ENCODE assay signal across 22 cellular contexts in the genomic region with DNA sequence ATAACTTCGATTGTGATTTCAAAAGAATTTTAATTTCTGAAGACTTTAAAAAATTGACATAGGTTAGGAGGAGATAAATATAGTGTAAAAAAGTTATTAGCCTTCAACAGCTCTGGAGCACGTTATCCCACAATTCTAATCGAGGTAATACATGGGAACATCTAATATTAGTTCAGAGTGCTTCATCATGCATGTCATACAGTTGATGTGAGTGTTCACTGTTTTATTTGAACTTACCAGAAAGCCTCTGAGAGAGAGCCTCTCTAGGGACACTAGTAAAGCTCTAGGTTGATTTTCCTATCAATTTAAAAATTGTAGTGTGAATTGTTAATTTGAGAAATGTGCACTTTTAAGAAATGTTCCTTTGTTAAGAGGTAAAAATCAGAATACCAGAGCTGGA.
DNase-seq lines count a peak whose midpoint lies in the region; ATAC-seq, FAIRE-seq and TF ChIP-seq lines count a peak whose summit lies in the region.
"Had no signal": no experiment of that assay in that cellular context is flagged by ENCODE, and none has a peak within 500 bp of the region (broad histone marks: within the 10 kb centered on the region; RNA-seq: fewer than 3 reads in every experiment).

No MANE protein-coding gene starts in this region.

- 0 out of 2 replicates have a peak overlapping the region, but pooled peaks have one; percentile 32 for H3K27ac Mint-ChIP-seq in HFFc6

- no peaks in the 10 kb centered on the region for H3K27me3 ChIP-seq in heart left ventricle
- H3K27me3 ChIP-seq in right cardiac atrium (ENCODE audit: control insufficient read depth, insufficient read depth) = no peaks in the 10 kb centered on the region
- no peaks in the 10 kb centered on the region for H3K27me3 ChIP-seq in endothelial cell of umbilical vein (ENCODE audit: control insufficient read depth in 2 of 2, insufficient read depth in 2 of 2, low read length in 2 of 2)
- H3K27me3 ChIP-seq in psoas muscle (ENCODE audit: insufficient read depth in 3 of 3, low read length in 2 of 3) = no peaks in the 10 kb centered on the region
- H3K27me3 ChIP-seq in hepatocyte = no peaks in the 10 kb centered on the region

- H3K4me1 ChIP-seq in heart left ventricle (peaks cover 0 to 19% (median 1%) of the 10 kb centered on the region in 12 donors), right cardiac atrium (ENCODE audit: control insufficient read depth, insufficient read depth, low read length) (peaks cover 2% of the 10 kb centered on the region), endothelial cell of umbilical vein (ENCODE audit: control insufficient read depth, extremely low read depth, insufficient read depth, low read length) (peaks cover 19% of the 10 kb centered on the region), psoas muscle (peaks cover 34% of the 10 kb centered on the region), hepatocyte (ENCODE audit: insufficient read depth) (peaks cover 16% of the 10 kb centered on the region)

- POLR2A ChIA-PET in endothelial cell of umbilical vein (lab: Charles Lee) = no interaction called here

- H3K9me3 ChIP-seq in heart left ventricle (peaks cover 0 to 20% (median 0%) of the 10 kb centered on the region in 12 donors), right cardiac atrium (ENCODE audit: control insufficient read depth, low read length) (no peaks in the 10 kb centered on the region), endothelial cell of umbilical vein (replicated peaks; ENCODE audit: control insufficient read depth, insufficient read depth, low read length) (no peaks in the 10 kb centered on the region), psoas muscle (no peaks in the 10 kb centered on the region), hepatocyte (ENCODE audit: low read depth) (no peaks in the 10 kb centered on the region)

- H3K36me3 ChIP-seq in heart left ventricle = no peaks in the 10 kb centered on the region
- no peaks in the 10 kb centered on the region for H3K36me3 ChIP-seq in endothelial cell of umbilical vein (ENCODE audit: control insufficient read depth in 2 of 2, extremely low read depth in 1 of 2, insufficient read depth in 2 of 2, low read length in 2 of 2)
- H3K36me3 ChIP-seq in psoas muscle (ENCODE audit: insufficient read depth in 1 of 2, low read depth in 1 of 2) = no peaks in the 10 kb centered on the region
- no peaks in the 10 kb centered on the region for H3K36me3 ChIP-seq in hepatocyte (replicated peaks; ENCODE audit: insufficient read depth, low read depth)

- BruUV-seq in endothelial cell of umbilical vein (replicated peaks; lab: Mats Ljungman, UMichigan) = TSS peak; percentile 85

- peak in 3 of 4 donors; percentile 61 to 75 (median 73) for ATAC-seq in heart left ventricle
- no peak for ATAC-seq in right cardiac atrium
- peak in 3 of 4 donors; percentile 37 to 81 (median 68) for ATAC-seq in psoas muscle

- peaks cover 61% of the 10 kb centered on the region for H3K36me3 Mint-ChIP-seq in HFFc6 (ENCODE audit: low read depth)

- peaks cover 83% of the 10 kb centered on the region for H3K4me1 Mint-ChIP-seq in HFFc6 (ENCODE audit: low read depth)

- no peak for FAIRE-seq in endothelial cell of umbilical vein (lab: Jason Lieb, UNC)
- FAIRE-seq: GM18507, H54 had no signal

- H3K4me2 ChIP-seq in endothelial cell of umbilical vein (ENCODE audit: insufficient read depth, low read length) = peak overlapping the region; percentile 63
- H3K4me2 ChIP-seq in hepatocyte = no peak overlapping the region

- peaks cover 24% of the 10 kb centered on the region for H3K9me3 Mint-ChIP-seq in HFFc6

- H3K4me3 Mint-ChIP-seq in HFFc6 = 0 out of 2 replicates have a peak overlapping the region, but pooled peaks have one; percentile 43

- peaks cover 39% of the 10 kb centered on the region for H3K27me3 Mint-ChIP-seq in HFFc6 (ENCODE audit: insufficient read depth)

- DNase-seq in heart left ventricle = no peak
- no peak for DNase-seq in right cardiac atrium
- no peak for DNase-seq in HFFc6
- no peak for DNase-seq in endothelial cell of umbilical vein (ENCODE audit: low read depth, low spot score)
- no peak for DNase-seq in psoas muscle
- DNase-seq in hepatocyte (ENCODE audit: low spot score) = no peak
- no peak for DNase-seq in NCI-H345 treated with DMSO at 0.1 percent for 48 hours (lab: John Stamatoyannopoulos, UW; ENCODE audit: unreplicated experiment)
- DNase-seq in HUDEP-2 (lab: John Stamatoyannopoulos, UW; ENCODE audit: unreplicated experiment in 76 of 76) = no peak
- DNase-seq: DMS153, DND-41, KBM-7, MV-4-11, NCI-H1105 treated with DMSO at 0.1 percent for 48 hours, NCI-H146, NCI-H1930, NCI-H2107, NCI-H446, NCI-H524 treated with DMSO at 0.1 percent for 48 hours, NCI-H774 had no signal

- intact Hi-C loops in heart left ventricle (cut with DNase I) (no loop called here), right cardiac atrium (cut with DNase I) (no loop called here), endothelial cell of umbilical vein (cut with micrococcal nuclease) (no loop called here), psoas muscle (cut with DNase I) (no loop called here)

- TF ChIP-seq CTCF in heart left ventricle (IDR thresholded peaks at IDR 0.05) = no peak
- no peak for TF ChIP-seq CTCF in HFFc6 (IDR thresholded peaks at IDR 0.05)
- no peak for TF ChIP-seq CTCF in endothelial cell of umbilical vein (IDR thresholded peaks at IDR 0.05; ENCODE audit: extremely low read depth in 1 of 2, insufficient read depth in 1 of 2, low read depth in 1 of 2, low read length in 2 of 2)
- no peak for TF ChIP-seq CTCF in psoas muscle (IDR thresholded peaks at IDR 0.05)
- TF ChIP-seq CTCF in hepatocyte (IDR thresholded peaks at IDR 0.05; ENCODE audit: poor library complexity) = no peak

- H2AFZ ChIP-seq in endothelial cell of umbilical vein (ENCODE audit: low read depth, low read length) (no peak overlapping the region), hepatocyte (no peak overlapping the region)

- 58 to 73% (median 61%) methylated on average over 3 of the region's 3 CpGs for WGBS in heart left ventricle, 4 donors
- 72% methylated on average over 3 of the region's 3 CpGs for WGBS in right cardiac atrium
- 47 to 58% (median 51%) methylated on average over 3 of the region's 3 CpGs for WGBS in psoas muscle, 3 donors
- whole genome bisulfite sequencing in hepatocyte (ENCODE audit: low lambda C conversion rate, missing lambda C conversion rate) = 96% methylated on average over 3 of the region's 3 CpGs

- dilution Hi-C loops in endothelial cell of umbilical vein (cut with MboI; ENCODE audit: extremely low pct_ligation_motif_present, low sequenced_read_pairs) = no loop called here

- CTCF ChIA-PET in endothelial cell of umbilical vein (lab: Charles Lee) = interaction anchor here (1.0 kb wide), 1 partner anchor 15 kb away, joined by 3 read pairs; no protein-coding TSS in a partner anchor

- H3K9ac ChIP-seq in endothelial cell of umbilical vein (replicated peaks; ENCODE audit: extremely low read depth, insufficient read depth, low read length) = peak overlapping the region; percentile 42

- H3K4me3 ChIP-seq in heart left ventricle (no peak overlapping the region), right cardiac atrium (ENCODE audit: low read length) (no peak overlapping the region), endothelial cell of umbilical vein (replicated peaks in 1 of 3; ENCODE audit: insufficient read depth in 1 of 3, low read depth in 1 of 3, low read length in 3 of 3) (no peak overlapping the region), psoas muscle (no peak overlapping the region), hepatocyte (no peak overlapping the region)

- H3K79me2 ChIP-seq in endothelial cell of umbilical vein (ENCODE audit: control insufficient read depth, insufficient read depth, low read length) = no peaks in the 10 kb centered on the region
- H3K79me2 ChIP-seq in hepatocyte = peaks cover 78% of the 10 kb centered on the region

- peaks cover 2% of the 10 kb centered on the region for H3K9me1 ChIP-seq in endothelial cell of umbilical vein (replicated peaks; ENCODE audit: control insufficient read depth, extremely low read depth, insufficient read depth, low read length)

- no peak for TF ChIP-seq POLR2A in heart left ventricle (IDR thresholded peaks at IDR 0.05)
- no peak for TF ChIP-seq POLR2A in endothelial cell of umbilical vein (IDR thresholded peaks at IDR 0.05; ENCODE audit: low read depth, low read length)

- no peaks in the 10 kb centered on the region for H4K20me1 ChIP-seq in endothelial cell of umbilical vein (replicated peaks; ENCODE audit: control insufficient read depth, extremely low read depth, insufficient read depth, low read length)
- H4K20me1 ChIP-seq in hepatocyte (ENCODE audit: insufficient read depth, poor library complexity, severe bottlenecking) = no peaks in the 10 kb centered on the region

- H3K27ac ChIP-seq in heart left ventricle (peak overlapping the region in 9 of 12 donors; percentile 1 to 61 (median 20)), right cardiac atrium (ENCODE audit: low read length) (no peak overlapping the region), endothelial cell of umbilical vein (ENCODE audit: insufficient read depth, low read depth, low read length) (peak overlapping the region; percentile 44), psoas muscle (peak overlapping the region; percentile 60), hepatocyte (no peak overlapping the region)
- H3K27ac ChIP-seq: C4-2B had no signal

- H3K9me2 ChIP-seq in hepatocyte (replicated peaks; ENCODE audit: insufficient read depth) = no peaks in the 10 kb centered on the region

TF ChIP-seq in endothelial cell of umbilical vein, 7 proteins besides CTCF, POLR2A, EP300 and RAD21:
- TF ChIP-seq POLR2AphosphoS5 (IDR thresholded peaks at IDR 0.05; ENCODE audit: insufficient read depth, low read depth, low read length) (no peak), MYC (IDR thresholded peaks at IDR 0.05; ENCODE audit: low read depth, low read length) (no peak), JUN (IDR thresholded peaks at IDR 0.05; ENCODE audit: borderline replicate concordance, insufficient read depth, insufficient read length, low read depth) (no peak), EZH2 (IDR thresholded peaks at IDR 0.05; ENCODE audit: borderline replicate concordance, low read depth, low read length, severe bottlenecking) (no peak), FOS (IDR thresholded peaks at IDR 0.05; ENCODE audit: borderline replicate concordance, insufficient read depth, low read length) (no peak), GATA2 (IDR thresholded peaks at IDR 0.05; ENCODE audit: insufficient read depth, insufficient read length, low read depth, low read length) (no peak)
- TF ChIP-seq, protein P1, sequence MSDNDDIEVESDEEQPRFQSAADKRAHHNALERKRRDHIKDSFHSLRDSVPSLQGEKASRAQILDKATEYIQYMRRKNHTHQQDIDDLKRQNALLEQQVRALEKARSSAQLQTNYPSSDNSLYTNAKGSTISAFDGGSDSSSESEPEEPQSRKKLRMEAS (IDR thresholded peaks at IDR 0.05; ENCODE audit: insufficient read depth, insufficient read length) = no peak

Comparison
In these comparisons a context has a peak if more than half of its experiments do, and no peak if none do; other contexts are left out.
1. ATAC-seq: peak in heart left ventricle (3 of 4) and psoas muscle (3 of 4); none in right cardiac atrium (0 of 2).
2. H3K27ac ChIP-seq: peak in heart left ventricle (9 of 12), endothelial cell of umbilical vein (single experiment) and psoas muscle (single experiment); none in right cardiac atrium (single experiment) and hepatocyte (single experiment).